Comparison of ENCODE assay signal across 1 cellular context in genomic region chr1:159929155-159930051, GRCh38.
TF ChIP-seq lines count a peak whose summit lies in the region.

No MANE protein-coding gene starts in this region.

TF ChIP-seq in GM23338, 12 proteins besides CTCF, POLR2A, EP300 and RAD21:
- TF ChIP-seq CREB1 (CRISPR knock-in tag; IDR thresholded peaks at IDR 0.05; ENCODE audit: low read depth) (no peak), ZNF114 (CRISPR knock-in tag; IDR thresholded peaks at IDR 0.05) (no peak), NANOG (IDR thresholded peaks at IDR 0.05; ENCODE audit: borderline replicate concordance) (no peak), REST (IDR thresholded peaks at IDR 0.05; ENCODE audit: unreplicated experiment) (no peak), ZNF331 (CRISPR knock-in tag; IDR thresholded peaks at IDR 0.05; ENCODE audit: low read depth) (no peak), STAT1 (IDR thresholded peaks at IDR 0.05; ENCODE audit: unreplicated experiment) (no peak), EZH2 (IDR thresholded peaks at IDR 0.05; ENCODE audit: low read depth, unreplicated experiment) (no peak), JUNB (IDR thresholded peaks at IDR 0.05; ENCODE audit: unreplicated experiment) (no peak), EZH2phosphoT487 (IDR thresholded peaks at IDR 0.05; ENCODE audit: unreplicated experiment) (no peak), ZNF462 (CRISPR knock-in tag; IDR thresholded peaks at IDR 0.05) (no peak), ETS1 (IDR thresholded peaks at IDR 0.05) (no peak)
